8 cellular contexts compared by ENCODE assay signal in genomic region chr16:51762081-51762995, GRCh38.
DNase-seq lines count a peak whose midpoint lies in the region; ATAC-seq and TF ChIP-seq lines count a peak whose summit lies in the region.

No MANE protein-coding gene starts in this region.

- peak overlapping the region; percentile 19 for H3K4me3 ChIP-seq in fibroblast of villous mesenchyme (ENCODE audit: low read depth, low read length)

- peak; percentile 92 for TF ChIP-seq CTCF in fibroblast of villous mesenchyme (IDR thresholded peaks at IDR 0.05; ENCODE audit: insufficient read depth, low read depth, low read length)
- TF ChIP-seq CTCF in omental fat pad (IDR thresholded peaks at IDR 0.05), result no peak

- DNase-seq in DMS 273 (lab: John Stamatoyannopoulos, UW; ENCODE audit: unreplicated experiment) (peak; percentile 97), NCI-H524 treated with DMSO at 0.1 percent for 48 hours (lab: John Stamatoyannopoulos, UW) (peak; percentile 14), fibroblast of villous mesenchyme (ENCODE audit: low read depth) (peak; percentile 75), omental fat pad (ENCODE audit: low spot score) (peak; percentile 57)
- DNase-seq in activated CD8-positive, alpha-beta memory T cell treated with anti-CD3 and anti-CD28 coated beads, Interleukin-2, amount 50 U/mL, for 48 hours, result peak; percentile 90

- ATAC-seq in GM19395 (IDR thresholded peaks at IDR 0.05; ENCODE audit: unreplicated experiment) (peak; percentile 98), HG03442 (IDR thresholded peaks at IDR 0.05; ENCODE audit: unreplicated experiment) (peak; percentile 96), omental fat pad (ENCODE audit: low FRiP score) (no peak), HG03460 (IDR thresholded peaks at IDR 0.05; ENCODE audit: unreplicated experiment) (no peak)

Comparison
In these comparisons a context has a peak if more than half of its experiments do, and no peak if none do; other contexts are left out.
1. DNase-seq: peak in every context shown above with its lines; median percentile 97 in DMS 273; 90 in activated CD8-positive, alpha-beta memory T cell treated with anti-CD3 and anti-CD28 coated beads, Interleukin-2, amount 50 U/mL, for 48 hours; 75 in fibroblast of villous mesenchyme; 57 in omental fat pad; 14 in NCI-H524 treated with DMSO at 0.1 percent for 48 hours.
2. ATAC-seq: peak in GM19395 (single experiment) and HG03442 (single experiment); none in omental fat pad (single experiment) and HG03460 (single experiment).